In genomic region chr20:25549866-25550477, GRCh38 we compare ENCODE assay signal across 18 cellular contexts. TPM values are rescaled to one million over a fixed set of nuclear protein-coding genes. Genes with fewer than 3 reads are reported as not detected.
A peak's percentile ranks its signal among the peaks of the same experiment; 100 is the strongest.
DNase-seq lines count a peak whose midpoint lies in the region; ATAC-seq, FAIRE-seq and TF ChIP-seq lines count a peak whose summit lies in the region.
"Had no signal": no experiment of that assay in that cellular context is flagged by ENCODE, and none has a peak within 500 bp of the region (broad histone marks: within the 10 kb centered on the region; RNA-seq: fewer than 3 reads in every experiment).

No MANE protein-coding gene starts in this region.

- intact Hi-C loops in posterior vena cava (cut with DNase I) = no loop called here

- no peaks in the 10 kb centered on the region for H3K36me3 Mint-ChIP-seq in T-helper 17 cell (ENCODE audit: low read depth)
- H3K36me3 Mint-ChIP-seq in osteocyte (ENCODE audit: unreplicated experiment) = no peaks in the 10 kb centered on the region
- H3K36me3 Mint-ChIP-seq: activated naive CD8-positive, alpha-beta T cell treated with anti-CD3 and anti-CD28 coated beads for 36 hours had no signal

- H3K27ac Mint-ChIP-seq in T-helper 17 cell (peak overlapping the region; percentile 14), osteocyte (ENCODE audit: unreplicated experiment) (peak overlapping the region; percentile 38)
- H3K27ac Mint-ChIP-seq: activated naive CD8-positive, alpha-beta T cell treated with anti-CD3 and anti-CD28 coated beads for 36 hours had no signal

- no peaks in the 10 kb centered on the region for H3K27me3 Mint-ChIP-seq in T-helper 17 cell
- no peaks in the 10 kb centered on the region for H3K27me3 Mint-ChIP-seq in osteocyte (ENCODE audit: unreplicated experiment)
- H3K27me3 Mint-ChIP-seq: activated naive CD8-positive, alpha-beta T cell treated with anti-CD3 and anti-CD28 coated beads for 36 hours had no signal

- H3K4me1 Mint-ChIP-seq in T-helper 17 cell (peaks cover 13% of the 10 kb centered on the region), osteocyte (ENCODE audit: unreplicated experiment) (peaks cover 49% of the 10 kb centered on the region)
- H3K4me1 Mint-ChIP-seq: activated naive CD8-positive, alpha-beta T cell treated with anti-CD3 and anti-CD28 coated beads for 36 hours had no signal

- DNase-seq in GM03348 (ENCODE audit: low spot score) (peak; percentile 56), T-helper 17 cell (no peak), fibroblast of peridontal ligament (ENCODE audit: extremely low read depth) (peak; percentile 85), osteocyte (ENCODE audit: extremely low spot score, unreplicated experiment) (no peak), urothelium cell line (ENCODE audit: low spot score) (no peak), posterior vena cava (ENCODE audit: low spot score) (no peak)
- DNase-seq in activated CD8-positive, alpha-beta memory T cell treated with anti-CD3 and anti-CD28 coated beads, Interleukin-2, amount 50 U/mL, for 48 hours = no peak
- DNase-seq: activated naive CD8-positive, alpha-beta T cell treated with anti-CD3 and anti-CD28 coated beads for 36 hours; dermis blood vessel endothelial cell; foreskin keratinocyte; midbrain; NCI-H446; stimulated activated CD4-positive, alpha-beta T cell treated with anti-CD3 and anti-CD28 coated beads, Interleukin-2, amount 100 ng/mL, for 48 hours; upper lobe of right lung had no signal

- TF ChIP-seq CTCF in osteocyte (IDR thresholded peaks at IDR 0.05) = no peak

- no peak for FAIRE-seq in urothelium cell line (lab: Jason Lieb, UNC)

- no peak for ATAC-seq in T-helper 17 cell
- no peak for ATAC-seq in GM21526 (IDR thresholded peaks at IDR 0.05; ENCODE audit: low FRiP score, unreplicated experiment)
- ATAC-seq: activated CD4-positive, CD25-positive, alpha-beta regulatory T cell treated with anti-CD3 and anti-CD28 coated beads, Interleukin-2, amount 50 U/mL, for 24 hours; foreskin keratinocyte; upper lobe of right lung had no signal

- H3K4me3 Mint-ChIP-seq in T-helper 17 cell (no peak overlapping the region), osteocyte (ENCODE audit: unreplicated experiment) (no peak overlapping the region)
- H3K4me3 Mint-ChIP-seq: activated naive CD8-positive, alpha-beta T cell treated with anti-CD3 and anti-CD28 coated beads for 36 hours had no signal

- H3K9me3 Mint-ChIP-seq in osteocyte (ENCODE audit: unreplicated experiment) = no peaks in the 10 kb centered on the region
- H3K9me3 Mint-ChIP-seq: activated naive CD8-positive, alpha-beta T cell treated with anti-CD3 and anti-CD28 coated beads for 36 hours had no signal

- no peaks in the 10 kb centered on the region for H3K9me3 ChIP-seq in T-helper 17 cell (ENCODE audit: control insufficient read depth, low read length, poor library complexity, severe bottlenecking)
- H3K9me3 ChIP-seq: BLaER1 treated with 17β-estradiol and CSF1 and Interleukin-3, amounts not matched to agents 10 nM and 100 nM; right atrium auricular region; upper lobe of right lung had no signal

RNA-seq across cellular contexts. Expression of gene NINL, which starts 35.4 kb away (rescaled TPM):
- total RNA-seq in T-helper 17 cell (1 to 10 TPM; 1.1 to 5.0 TPM), osteocyte (20.4 and 20.8 TPM in 2 replicates), posterior vena cava (1 to 10 TPM; 4.2 to 7.4 TPM)

Comparison
In these comparisons a context has a peak if more than half of its experiments do, and no peak if none do; other contexts are left out.
1. DNase-seq: peak in GM03348 (single experiment) and fibroblast of peridontal ligament (single experiment); none in T-helper 17 cell (0 of 3), osteocyte (single experiment), urothelium cell line (single experiment), posterior vena cava (single experiment) and activated CD8-positive, alpha-beta memory T cell treated with anti-CD3 and anti-CD28 coated beads, Interleukin-2, amount 50 U/mL, for 48 hours (single experiment).